2 cellular contexts compared by ENCODE assay signal in genomic region chr5:135435467-135436330, GRCh38.
TF ChIP-seq lines count a peak whose summit lies in the region.

No MANE protein-coding gene starts in this region.

TF ChIP-seq in SK-N-SH, 30 proteins besides CTCF, POLR2A, EP300 and RAD21:
- TF ChIP-seq TAF1 (IDR thresholded peaks at IDR 0.05; ENCODE audit: borderline replicate concordance, low read depth, low read length) (no peak), POLR2AphosphoS5 (IDR thresholded peaks at IDR 0.05; ENCODE audit: low read depth, low read length) (no peak), ELF1 (IDR thresholded peaks at IDR 0.05) (no peak), RXRA (IDR thresholded peaks at IDR 0.05; ENCODE audit: borderline replicate concordance, low read depth) (no peak), EZH2phosphoT487 (IDR thresholded peaks at IDR 0.05; ENCODE audit: borderline replicate concordance, low read depth) (no peak), FOSL2 (IDR thresholded peaks at IDR 0.05; ENCODE audit: borderline replicate concordance, low read depth) (no peak), SIN3A (IDR thresholded peaks at IDR 0.05; ENCODE audit: borderline replicate concordance, low read depth, low read length) (no peak), CHD2 (IDR thresholded peaks at IDR 0.05; ENCODE audit: low read length, partially characterized antibody) (no peak), RFX5 (IDR thresholded peaks at IDR 0.05; ENCODE audit: low read length) (no peak), SMC3 (IDR thresholded peaks at IDR 0.05; ENCODE audit: low read depth, low read length) (no peak), MXI1 (IDR thresholded peaks at IDR 0.05; ENCODE audit: low read depth, low read length) (no peak), ZBTB33 (IDR thresholded peaks at IDR 0.05; ENCODE audit: borderline replicate concordance, low read depth) (no peak), PBX3 (IDR thresholded peaks at IDR 0.05) (no peak), MEF2A (IDR thresholded peaks at IDR 0.05; ENCODE audit: borderline replicate concordance, low read depth) (no peak), GABPA (IDR thresholded peaks at IDR 0.05; ENCODE audit: low read depth) (no peak), RCOR1 (IDR thresholded peaks at IDR 0.05; ENCODE audit: low read length) (no peak), TCF12 (IDR thresholded peaks at IDR 0.05) (no peak), MAX (IDR thresholded peaks at IDR 0.05; ENCODE audit: low read depth) (no peak), GATA2 (CRISPR knock-in tag; IDR thresholded peaks at IDR 0.05) (no peak), FOXM1 (IDR thresholded peaks at IDR 0.05; ENCODE audit: low read depth) (no peak)

TF ChIP-seq in HepG2, 621 proteins besides CTCF, POLR2A, EP300 and RAD21:
- TF ChIP-seq AKAP8 (CRISPR knock-in tag; IDR thresholded peaks at IDR 0.05), result no peak
- TF ChIP-seq ZNF605 (CRISPR knock-in tag; IDR thresholded peaks at IDR 0.05), result no peak
- no peak for TF ChIP-seq TERF1 (CRISPR knock-in tag; IDR thresholded peaks at IDR 0.05)
- peak; percentile 92 for TF ChIP-seq ZNF629 (CRISPR knock-in tag; conservative IDR thresholded peaks at IDR 0.05)
- TF ChIP-seq AHR (CRISPR knock-in tag; IDR thresholded peaks at IDR 0.05), result no peak
- no peak for TF ChIP-seq HMG20A (CRISPR knock-in tag; IDR thresholded peaks at IDR 0.05; ENCODE audit: borderline replicate concordance)
- TF ChIP-seq KDM1A (CRISPR knock-in tag; IDR thresholded peaks at IDR 0.05), result peak; percentile 60; the same call in 1 of the 2 replicates
- TF ChIP-seq ZBTB43 (CRISPR knock-in tag; conservative IDR thresholded peaks at IDR 0.05), result no peak
- TF ChIP-seq CHD4 (IDR thresholded peaks at IDR 0.05; ENCODE audit: borderline replicate concordance, low read length), result peak; percentile 72; the same call in 1 of the 2 replicates
- TF ChIP-seq ZMYM3 (CRISPR knock-in tag; IDR thresholded peaks at IDR 0.05), result 0 out of 2 replicates have a peak, but pooled peaks have one; percentile 23
- TF ChIP-seq SPEN (CRISPR knock-in tag; IDR thresholded peaks at IDR 0.05; ENCODE audit: low read depth), result no peak
- TF ChIP-seq ARID3A (IDR thresholded peaks at IDR 0.05; ENCODE audit: low read depth, low read length), result no peak
- TF ChIP-seq BRCA1 (CRISPR knock-in tag; IDR thresholded peaks at IDR 0.05), result no peak
- TF ChIP-seq NPAS2 (CRISPR knock-in tag; IDR thresholded peaks at IDR 0.05; ENCODE audit: borderline replicate concordance), result no peak
- peak; percentile 1 for TF ChIP-seq ASH2L (IDR thresholded peaks at IDR 0.05; ENCODE audit: insufficient read length, low read depth, low read length)
- TF ChIP-seq ERF (CRISPR knock-in tag; IDR thresholded peaks at IDR 0.05), result no peak
- TF ChIP-seq NR2F6 (IDR thresholded peaks at IDR 0.05), result no peak
- 0 out of 2 replicates have a peak, but pooled peaks have one; percentile 11 for TF ChIP-seq NR2F6 (CRISPR knock-in tag; IDR thresholded peaks at IDR 0.05)
- TF ChIP-seq HNRNPL (IDR thresholded peaks at IDR 0.05; ENCODE audit: low read depth, low read length), result peak; percentile 77; the same call in 1 of the 2 replicates
- no peak for TF ChIP-seq PREB (CRISPR knock-in tag; IDR thresholded peaks at IDR 0.05)
